7 cellular contexts compared by ENCODE assay signal in the genomic region with DNA sequence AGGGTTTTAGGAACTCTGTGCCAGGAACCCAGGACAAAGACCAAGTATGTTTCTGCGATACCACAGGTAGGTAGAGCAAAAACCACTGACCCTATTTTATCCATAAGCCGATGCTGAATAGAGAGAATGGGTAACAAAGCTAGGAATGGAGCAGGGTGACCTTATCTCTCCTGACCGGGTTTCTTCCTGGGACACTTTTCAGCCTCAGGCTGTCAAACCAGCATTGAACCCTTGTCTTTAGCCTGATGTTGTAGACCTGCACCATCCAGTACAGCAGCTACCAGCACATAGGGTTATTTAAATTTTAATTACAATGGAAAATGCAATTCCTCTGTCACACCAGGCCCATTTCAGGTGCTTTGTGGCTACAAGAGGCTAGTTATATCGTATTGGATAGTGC. TPM values are rescaled to one million over a fixed set of nuclear protein-coding genes. Genes with fewer than 3 reads are reported as not detected.
"Had no signal": no experiment of that assay in that cellular context is flagged by ENCODE, and none has a peak within 500 bp of the region (broad histone marks: within the 10 kb centered on the region; RNA-seq: fewer than 3 reads in every experiment).

No MANE protein-coding gene starts in this region.

- H3K27ac ChIP-seq: HL-60 had no signal

- DNase-seq: IMR-90, KBM-7, KG1 had no signal

- H3K4me3 ChIP-seq: K562 had no signal

RNA-seq across cellular contexts. Expression of a gene that starts 43.1 kb away (rescaled TPM):
- polyA plus RNA-seq: HepG2, IgD-negative memory B cell, IMR-90, K562 had no signal
